9 cellular contexts compared by ENCODE assay signal in genomic region chr6:41713650-41714291, GRCh38. TPM values are rescaled to one million over a fixed set of nuclear protein-coding genes. Genes with fewer than 3 reads are reported as not detected.
DNase-seq lines count a peak whose midpoint lies in the region; ATAC-seq and TF ChIP-seq lines count a peak whose summit lies in the region.
"Had no signal": no experiment of that assay in that cellular context is flagged by ENCODE, and none has a peak within 500 bp of the region (broad histone marks: within the 10 kb centered on the region; RNA-seq: fewer than 3 reads in every experiment).

No MANE protein-coding gene starts in this region.

- H2BK20ac ChIP-seq in H9 (ENCODE audit: low read depth, low read length, poor library complexity, severe bottlenecking), result no peak overlapping the region

- H3K27ac ChIP-seq in endodermal cell (ENCODE audit: low read depth, low read length), result no peak overlapping the region
- H3K27ac ChIP-seq in stomach, result peak overlapping the region; percentile 78 to 86 (median 83)
- H3K27ac ChIP-seq in H9 (ENCODE audit: insufficient read length, low read depth, low read length), result no peak overlapping the region

- no peak overlapping the region for H3T11ph ChIP-seq in H9 (ENCODE audit: low read length)

- H3K23ac ChIP-seq in H9 (ENCODE audit: insufficient read length, low read depth, low read length), result no peak overlapping the region

- DNase-seq in activated CD8-positive, alpha-beta memory T cell treated with anti-CD3 and anti-CD28 coated beads, Interleukin-2, amount 10 ng/mL, durations not matched to agents 7 days and 5 days, result peak; percentile 64
- no peak for DNase-seq in activated CD8-positive, alpha-beta memory T cell treated with anti-CD3 and anti-CD28 coated beads, Interleukin-2, amount 50 U/mL, for 48 hours
- DNase-seq in endodermal cell (no peak), stomach (peak; percentile 62), H9 (no peak)

- H3K27ac Mint-ChIP-seq in activated CD8-positive, alpha-beta memory T cell treated with anti-CD3 and anti-CD28 coated beads, Interleukin-2, amount 10 ng/mL, durations not matched to agents 7 days and 5 days, result peak overlapping the region; percentile 6
- H3K27ac Mint-ChIP-seq in endodermal cell (peak overlapping the region; percentile 27), H9 (no peak overlapping the region; a peak in 1 of 7 replicates)

- no peak overlapping the region for H3K56ac ChIP-seq in H9 (ENCODE audit: insufficient read length, low read depth, low read length)

- CTCF ChIA-PET in activated CD8-positive, alpha-beta memory T cell treated with anti-CD3 and anti-CD28 coated beads, Interleukin-2, amount 10 ng/mL, durations not matched to agents 7 days and 5 days (lab: Charles Lee), result interaction anchor here (1.0 to 4.6 kb wide), 4 partner anchors 7 to 74 kb away, joined by 3 to 34 read pairs (median 13); partner anchors contain the start of genes TFEB and TOMM6

- H3K4me1 ChIP-seq in endodermal cell (ENCODE audit: control insufficient read depth, insufficient read depth, low read length) (no peaks in the 10 kb centered on the region), stomach (peaks cover 45 to 81% (median 65%) of the 10 kb centered on the region in 4 donors), H9 (ENCODE audit: insufficient read depth, low read length) (no peaks in the 10 kb centered on the region)

- no peak overlapping the region for H3K9ac ChIP-seq in endodermal cell (ENCODE audit: extremely low read depth, low read length, poor library complexity, severe bottlenecking)
- no peak overlapping the region for H3K9ac ChIP-seq in H9 (ENCODE audit: extremely low read depth, insufficient read length, low read length)

- TF ChIP-seq POLR2A in stomach (IDR thresholded peaks at IDR 0.05), result no peak

- no peak for TF ChIP-seq EP300 in stomach (IDR thresholded peaks at IDR 0.05)

- no peak overlapping the region for H3K14ac ChIP-seq in H9 (ENCODE audit: insufficient read depth, low read length)

- no peak overlapping the region for H2BK5ac ChIP-seq in H9 (ENCODE audit: insufficient read length, low read length)

- H2BK15ac ChIP-seq in H9 (ENCODE audit: low read depth, low read length), result no peak overlapping the region

- H3K4me3 ChIP-seq in endodermal cell (ENCODE audit: low read length) (no peak overlapping the region), stomach (no peak overlapping the region)

- H3K23me2 ChIP-seq in H9 (ENCODE audit: insufficient read length, low read depth, low read length, poor library complexity, severe bottlenecking), result no peaks in the 10 kb centered on the region

- no peak overlapping the region for H2AK5ac ChIP-seq in H9 (ENCODE audit: insufficient read length, low read length)

- no peak overlapping the region for H3K4me2 ChIP-seq in H9 (ENCODE audit: insufficient read depth, insufficient read length, low read length)

- no peak overlapping the region for H3K4ac ChIP-seq in H9 (ENCODE audit: low read depth, low read length)

- H4K8ac ChIP-seq in H9 (replicated peaks; ENCODE audit: insufficient read length, low read depth, low read length), result no peak overlapping the region

- H3K36me3 ChIP-seq in endodermal cell (ENCODE audit: control insufficient read depth, insufficient read depth, low read length) (no peaks in the 10 kb centered on the region), stomach (no peaks in the 10 kb centered on the region)

- H4K20me1 ChIP-seq in H9 (ENCODE audit: control insufficient read depth, insufficient read depth, insufficient read length), result peaks cover 2% of the 10 kb centered on the region

- H3K4me3 Mint-ChIP-seq in activated CD8-positive, alpha-beta memory T cell treated with anti-CD3 and anti-CD28 coated beads, Interleukin-2, amount 10 ng/mL, durations not matched to agents 7 days and 5 days, result no peak overlapping the region
- H3K4me3 Mint-ChIP-seq in endodermal cell (no peak overlapping the region), H9 (no peak overlapping the region)

- H3K4me1 Mint-ChIP-seq in activated CD8-positive, alpha-beta memory T cell treated with anti-CD3 and anti-CD28 coated beads, Interleukin-2, amount 10 ng/mL, durations not matched to agents 7 days and 5 days, result peaks cover 33% of the 10 kb centered on the region
- H3K4me1 Mint-ChIP-seq in endodermal cell, result no peaks in the 10 kb centered on the region
- H3K4me1 Mint-ChIP-seq in H9, result peaks cover 0 to 10% of the 10 kb centered on the region in 2 experiments; a peak in 3 of 4 replicates

- H4K91ac ChIP-seq in H9 (ENCODE audit: insufficient read length, low read depth, low read length), result no peak overlapping the region

- H3K9me3 ChIP-seq in endodermal cell (ENCODE audit: control insufficient read depth, low read length), result no peaks in the 10 kb centered on the region
- no peaks in the 10 kb centered on the region for H3K9me3 ChIP-seq in stomach
- no peaks in the 10 kb centered on the region for H3K9me3 ChIP-seq in H9 (ENCODE audit: control insufficient read depth, low read depth, low read length)

- H3K27me3 ChIP-seq in endodermal cell (ENCODE audit: control insufficient read depth, insufficient read depth, low read length, poor library complexity, severe bottlenecking), result no peaks in the 10 kb centered on the region
- no peaks in the 10 kb centered on the region for H3K27me3 ChIP-seq in stomach
- no peaks in the 10 kb centered on the region for H3K27me3 ChIP-seq in H9 (ENCODE audit: insufficient read depth, low read length)

- no peak overlapping the region for H2AFZ ChIP-seq in H9 (ENCODE audit: low read length)

- no peaks in the 10 kb centered on the region for H3K27me3 Mint-ChIP-seq in activated CD8-positive, alpha-beta memory T cell treated with anti-CD3 and anti-CD28 coated beads, Interleukin-2, amount 10 ng/mL, durations not matched to agents 7 days and 5 days
- H3K27me3 Mint-ChIP-seq in endodermal cell (ENCODE audit: insufficient read depth), result peaks cover 5% of the 10 kb centered on the region
- peaks cover 9% of the 10 kb centered on the region for H3K27me3 Mint-ChIP-seq in H9 (ENCODE audit: low read depth)

- TF ChIP-seq CTCF in endodermal cell (conservative IDR thresholded peaks at IDR 0.05), result no peak
- TF ChIP-seq CTCF in stomach (IDR thresholded peaks at IDR 0.05), result no peak
- no peak for TF ChIP-seq CTCF in H9 (conservative IDR thresholded peaks at IDR 0.05)

- no peaks in the 10 kb centered on the region for H3K9me3 Mint-ChIP-seq in activated CD8-positive, alpha-beta memory T cell treated with anti-CD3 and anti-CD28 coated beads, Interleukin-2, amount 10 ng/mL, durations not matched to agents 7 days and 5 days (ENCODE audit: low read depth)
- H3K9me3 Mint-ChIP-seq in endodermal cell, result no peaks in the 10 kb centered on the region
- no peaks in the 10 kb centered on the region for H3K9me3 Mint-ChIP-seq in H9

- intact Hi-C loops in stomach (cut with DNase I; ENCODE audit: low total_unique reads), result no loop called here

- no peak overlapping the region for H3K18ac ChIP-seq in H9 (ENCODE audit: insufficient read length, low read depth, low read length)

- H3K79me2 ChIP-seq in H9 (ENCODE audit: insufficient read depth, low read length), result no peaks in the 10 kb centered on the region; the same call in 1 of the 2 replicates

- WGBS in endodermal cell (ENCODE audit: insufficient coverage in 1 of 2, insufficient read length in 1 of 2), 2 experiments, result 93 to 100% methylated on average over 6 to 14 of the region's 14 CpGs
- WGBS in stomach, 5 donors, result 64 to 78% (median 74%) methylated on average over 14 of the region's 14 CpGs
- no CpG with 5 or more reads among the region's 14 CpGs for WGBS in H9 (ENCODE audit: extremely low coverage, insufficient read length, low lambda C conversion rate)

- peaks cover 2% of the 10 kb centered on the region for H3K36me3 Mint-ChIP-seq in activated CD8-positive, alpha-beta memory T cell treated with anti-CD3 and anti-CD28 coated beads, Interleukin-2, amount 10 ng/mL, durations not matched to agents 7 days and 5 days
- no peaks in the 10 kb centered on the region for H3K36me3 Mint-ChIP-seq in endodermal cell (ENCODE audit: low read depth)
- H3K36me3 Mint-ChIP-seq in H9 (ENCODE audit: insufficient read depth in 1 of 3, low read depth in 3 of 3), result no peaks in the 10 kb centered on the region

- H2BK120ac ChIP-seq in H9 (ENCODE audit: low read depth, low read length, poor library complexity, severe bottlenecking), result no peak overlapping the region

- ATAC-seq in activated CD8-positive, alpha-beta memory T cell treated with anti-CD3 and anti-CD28 coated beads, Interleukin-2, amount 10 ng/mL, durations not matched to agents 7 days and 5 days, result peak; percentile 57
- ATAC-seq in HG03354 (IDR thresholded peaks at IDR 0.05; ENCODE audit: poor library complexity, severe bottlenecking, unreplicated experiment) (peak; percentile 58), HG02623 (IDR thresholded peaks at IDR 0.05; ENCODE audit: unreplicated experiment) (no peak), GM18517 (IDR thresholded peaks at IDR 0.05; ENCODE audit: unreplicated experiment) (no peak)

- no peaks in the 10 kb centered on the region for H3K79me1 ChIP-seq in H9 (ENCODE audit: insufficient read depth, low read depth, low read length, poor library complexity, severe bottlenecking)

- H4K5ac ChIP-seq in H9 (ENCODE audit: insufficient read length, low read depth, low read length), result no peak overlapping the region

- no peak overlapping the region for H2BK12ac ChIP-seq in H9 (ENCODE audit: insufficient read length, low read depth, low read length)

RNA-seq across cellular contexts. Expression of gene TFEB, which starts 21.6 kb away (rescaled TPM):
- total RNA-seq in activated CD8-positive, alpha-beta memory T cell treated with anti-CD3 and anti-CD28 coated beads, Interleukin-2, amount 10 ng/mL, durations not matched to agents 7 days and 5 days, result 10 to 100 TPM; 14.5 to 15.8 TPM
- total RNA-seq in endodermal cell, result under 1 TPM in 1 of 2 donors, not detected in 1; 0.24 TPM
- polyA plus RNA-seq in endodermal cell (2013, experiment 1 of 2), result 1.2 TPM
- polyA plus RNA-seq in endodermal cell (2013, experiment 2 of 2), result 0.99 TPM
- total RNA-seq in stomach, result 100 to 1,000 TPM in 1 of 5 donors, 10 to 100 TPM in 2, 1 to 10 TPM in 2; 6.4 to 130 (median 12.9) TPM
- polyA plus RNA-seq in stomach, result 10 to 100 TPM; 12.1 to 19.5 (median 14.0) TPM
- 1.2 and 2.4 TPM in 2 replicates for total RNA-seq in H9 (2021)

RNA-seq across cellular contexts. Expression of gene PGC, which starts 33.4 kb away (rescaled TPM):
- total RNA-seq in activated CD8-positive, alpha-beta memory T cell treated with anti-CD3 and anti-CD28 coated beads, Interleukin-2, amount 10 ng/mL, durations not matched to agents 7 days and 5 days, result not detected
- total RNA-seq in endodermal cell (not detected), stomach (over 10,000 TPM in 1 of 5 donors, 1,000 to 10,000 TPM in 3, 100 to 1,000 TPM in 1; 101 to 32,926 (median 1,172) TPM), H9 (2021) (not detected in 2 replicates)
- polyA plus RNA-seq in endodermal cell (2013, experiment 1 of 2), result not detected
- polyA plus RNA-seq in endodermal cell (2013, experiment 2 of 2), result not detected
- over 10,000 TPM in 2 of 3 donors, 1,000 to 10,000 TPM in 1; 8,432 to 48,206 (median 26,682) TPM for polyA plus RNA-seq in stomach
- polyA plus RNA-seq: BJ had no signal

Comparison
In these comparisons a context has a peak if more than half of its experiments do, and no peak if none do; other contexts are left out.
1. DNase-seq: peak in activated CD8-positive, alpha-beta memory T cell treated with anti-CD3 and anti-CD28 coated beads, Interleukin-2, amount 10 ng/mL, durations not matched to agents 7 days and 5 days (single experiment) and stomach (single experiment); none in activated CD8-positive, alpha-beta memory T cell treated with anti-CD3 and anti-CD28 coated beads, Interleukin-2, amount 50 U/mL, for 48 hours (single experiment), endodermal cell (single experiment) and H9 (single experiment).
2. ATAC-seq: peak in activated CD8-positive, alpha-beta memory T cell treated with anti-CD3 and anti-CD28 coated beads, Interleukin-2, amount 10 ng/mL, durations not matched to agents 7 days and 5 days (single experiment) and HG03354 (single experiment); none in HG02623 (single experiment) and GM18517 (single experiment).
3. H3K27ac Mint-ChIP-seq: peak in activated CD8-positive, alpha-beta memory T cell treated with anti-CD3 and anti-CD28 coated beads, Interleukin-2, amount 10 ng/mL, durations not matched to agents 7 days and 5 days (single experiment) and endodermal cell (single experiment); none in H9 (0 of 3).
4. H3K27ac ChIP-seq: peak in stomach (5 of 5); none in endodermal cell (single experiment) and H9 (single experiment).
5. RNA of gene PGC, which starts 33.4 kb away (total RNA-seq): 101 to 32,926 TPM in stomach; not detected in endodermal cell, not detected in activated CD8-positive, alpha-beta memory T cell treated with anti-CD3 and anti-CD28 coated beads, Interleukin-2, amount 10 ng/mL, durations not matched to agents 7 days and 5 days and not detected in H9; every median in the first group is over 10 times any median in the second.